In the genomic region with DNA sequence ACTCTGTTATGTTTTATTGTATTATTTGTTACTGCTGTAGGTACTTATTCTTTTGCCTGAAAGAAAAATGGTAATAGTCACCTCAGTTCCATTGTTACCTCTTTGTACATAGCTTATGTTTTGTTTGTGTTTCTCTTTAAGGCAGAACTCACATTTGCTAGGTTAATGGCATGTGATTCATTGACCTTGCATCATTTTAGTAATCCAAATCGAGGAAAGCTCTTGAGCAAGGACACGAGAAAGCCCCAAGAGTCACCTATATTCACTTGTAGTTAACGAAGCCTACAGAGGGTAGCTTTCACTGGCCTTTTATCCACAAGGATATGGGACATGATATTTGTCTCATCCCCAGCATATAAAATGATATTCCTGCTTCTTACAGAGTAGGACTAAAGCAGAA, we compare ENCODE assay signal across 27 cellular contexts.
"Had no signal": no experiment of that assay in that cellular context is flagged by ENCODE, and none has a peak within 500 bp of the region (broad histone marks: within the 10 kb centered on the region; RNA-seq: fewer than 3 reads in every experiment).

No MANE protein-coding gene starts in this region.

- H3K9me3 ChIP-seq: ascending aorta, colonic mucosa had no signal

- H3K36me3 ChIP-seq: ascending aorta, breast epithelium, cardiac muscle cell, colonic mucosa, heart left ventricle had no signal

- H3K4me3 Mint-ChIP-seq: activated CD4-positive, alpha-beta memory T cell treated with anti-CD3 and anti-CD28 coated beads, Interleukin-2, amount 10 ng/mL, durations not matched to agents 7 days and 5 days; activated CD4-positive, alpha-beta T cell treated with anti-CD3 and anti-CD28 coated beads, Interleukin-2, amount 10 ng/mL, durations not matched to agents 7 days and 5 days; activated naive CD4-positive, alpha-beta T cell treated with anti-CD3 and anti-CD28 coated beads, Interleukin-2, amount 10 ng/mL, durations not matched to agents 7 days and 5 days; activated naive CD8-positive, alpha-beta T cell treated with anti-CD3 and anti-CD28 coated beads, Interleukin-2, amount 10 ng/mL, durations not matched to agents 7 days and 5 days; activated T-cell treated with anti-CD3 and anti-CD28 coated beads, Interleukin-2, amount 50 U/mL, for 24 hours; activated T-cell treated with anti-CD3 and anti-CD28 coated beads, Interleukin-2, amount 50 U/mL, for 72 hours; brain; WTC11 had no signal

- H3K4me1 Mint-ChIP-seq: activated CD4-positive, alpha-beta memory T cell treated with anti-CD3 and anti-CD28 coated beads, Interleukin-2, amount 10 ng/mL, durations not matched to agents 7 days and 5 days; activated CD4-positive, alpha-beta T cell treated with anti-CD3 and anti-CD28 coated beads, Interleukin-2, amount 10 ng/mL, durations not matched to agents 7 days and 5 days; activated naive CD4-positive, alpha-beta T cell treated with anti-CD3 and anti-CD28 coated beads, Interleukin-2, amount 10 ng/mL, durations not matched to agents 7 days and 5 days; activated naive CD8-positive, alpha-beta T cell treated with anti-CD3 and anti-CD28 coated beads, Interleukin-2, amount 10 ng/mL, durations not matched to agents 7 days and 5 days; brain; WTC11 had no signal

- H3K27me3 ChIP-seq: ascending aorta, breast epithelium, cardiac muscle cell, colonic mucosa, heart left ventricle had no signal

- H3K36me3 Mint-ChIP-seq: activated naive CD4-positive, alpha-beta T cell treated with anti-CD3 and anti-CD28 coated beads, Interleukin-2, amount 10 ng/mL, durations not matched to agents 7 days and 5 days; activated naive CD4-positive, alpha-beta T cell treated with anti-CD3 and anti-CD28 coated beads, Interleukin-2, amount 50 U/mL, for 72 hours; activated naive CD8-positive, alpha-beta T cell treated with anti-CD3 and anti-CD28 coated beads, Interleukin-2, amount 10 ng/mL, durations not matched to agents 7 days and 5 days; brain; WTC11 had no signal

- H3K27ac ChIP-seq: ascending aorta, breast epithelium, cardiac muscle cell, colonic mucosa, heart left ventricle, VCaP had no signal

- H3K27me3 Mint-ChIP-seq: activated CD4-positive, alpha-beta memory T cell treated with anti-CD3 and anti-CD28 coated beads, Interleukin-2, amount 10 ng/mL, durations not matched to agents 7 days and 5 days; activated CD4-positive, alpha-beta T cell treated with anti-CD3 and anti-CD28 coated beads, Interleukin-2, amount 10 ng/mL, durations not matched to agents 7 days and 5 days; activated naive CD4-positive, alpha-beta T cell treated with anti-CD3 and anti-CD28 coated beads, Interleukin-2, amount 10 ng/mL, durations not matched to agents 7 days and 5 days; activated naive CD8-positive, alpha-beta T cell treated with anti-CD3 and anti-CD28 coated beads, Interleukin-2, amount 10 ng/mL, durations not matched to agents 7 days and 5 days; activated T-cell treated with anti-CD3 and anti-CD28 coated beads, Interleukin-2, amount 50 U/mL, for 24 hours; brain had no signal

- H3K4me1 ChIP-seq: ascending aorta, breast epithelium, colonic mucosa, heart left ventricle had no signal

- H3K27ac Mint-ChIP-seq: activated CD4-positive, alpha-beta memory T cell treated with anti-CD3 and anti-CD28 coated beads, Interleukin-2, amount 10 ng/mL, durations not matched to agents 7 days and 5 days; activated CD4-positive, alpha-beta T cell treated with anti-CD3 and anti-CD28 coated beads, Interleukin-2, amount 10 ng/mL, durations not matched to agents 7 days and 5 days; activated naive CD4-positive, alpha-beta T cell treated with anti-CD3 and anti-CD28 coated beads, Interleukin-2, amount 10 ng/mL, durations not matched to agents 7 days and 5 days; activated naive CD4-positive, alpha-beta T cell treated with anti-CD3 and anti-CD28 coated beads, Interleukin-2, amount 50 U/mL, for 72 hours; activated naive CD8-positive, alpha-beta T cell treated with anti-CD3 and anti-CD28 coated beads, Interleukin-2, amount 10 ng/mL, durations not matched to agents 7 days and 5 days; activated T-cell treated with anti-CD3 and anti-CD28 coated beads, Interleukin-2, amount 50 U/mL, for 24 hours; activated T-cell treated with anti-CD3 and anti-CD28 coated beads, Interleukin-2, amount 50 U/mL, for 72 hours; brain; WTC11 had no signal

- H3K4me3 ChIP-seq: ascending aorta, breast epithelium, cardiac muscle cell, colonic mucosa, heart left ventricle had no signal

- H3K9me3 Mint-ChIP-seq: activated CD4-positive, alpha-beta memory T cell treated with anti-CD3 and anti-CD28 coated beads, Interleukin-2, amount 10 ng/mL, durations not matched to agents 7 days and 5 days; activated naive CD4-positive, alpha-beta T cell treated with anti-CD3 and anti-CD28 coated beads, Interleukin-2, amount 10 ng/mL, durations not matched to agents 7 days and 5 days; activated naive CD4-positive, alpha-beta T cell treated with anti-CD3 and anti-CD28 coated beads, Interleukin-2, amount 50 U/mL, for 72 hours; activated naive CD8-positive, alpha-beta T cell treated with anti-CD3 and anti-CD28 coated beads, Interleukin-2, amount 10 ng/mL, durations not matched to agents 7 days and 5 days; activated T-cell treated with anti-CD3 and anti-CD28 coated beads, Interleukin-2, amount 50 U/mL, for 72 hours; WTC11 had no signal

- DNase-seq: activated CD4-positive, alpha-beta memory T cell treated with anti-CD3 and anti-CD28 coated beads, Interleukin-2, amount 10 ng/mL, durations not matched to agents 7 days and 5 days; activated CD4-positive, alpha-beta T cell treated with anti-CD3 and anti-CD28 coated beads for 1 hour; activated CD4-positive, alpha-beta T cell treated with anti-CD3 and anti-CD28 coated beads for 4 hours; activated CD4-positive, alpha-beta T cell treated with anti-CD3 and anti-CD28 coated beads, Interleukin-2, amount 10 ng/mL, durations not matched to agents 7 days and 5 days; activated CD4-positive, alpha-beta T cell treated with anti-CD3 and anti-CD28 coated beads, Interleukin-2, amount 50 U/mL, for 4 hours; activated CD8-positive, alpha-beta memory T cell treated with anti-CD3 and anti-CD28 coated beads, Interleukin-2, amount 50 U/mL, for 48 hours; activated gamma-delta T cell; activated naive CD4-positive, alpha-beta T cell; activated naive CD4-positive, alpha-beta T cell treated with anti-CD3 and anti-CD28 coated beads, Interleukin-2, amount 10 ng/mL, durations not matched to agents 7 days and 5 days; activated naive CD8-positive, alpha-beta T cell treated with anti-CD3 and anti-CD28 coated beads, Interleukin-2, amount 10 ng/mL, durations not matched to agents 7 days and 5 days; activated T-cell treated with anti-CD3 and anti-CD28 coated beads for 4 hours; activated T-cell treated with anti-CD3 and anti-CD28 coated beads, Interleukin-2, amount 50 U/mL, for 24 hours; activated T-cell treated with anti-CD3 and anti-CD28 coated beads, Interleukin-2, amount 50 U/mL, for 72 hours; central memory CD4-positive, alpha-beta T cell; cerebellar nuclear complex; colonic mucosa; effector CD8-positive, alpha-beta T cell; foreskin fibroblast; heart left ventricle; T-helper 2 cell had no signal
